In genomic region chr4:161457311-161457710, GRCh38 we compare ENCODE assay signal across 21 cellular contexts.
DNase-seq lines count a peak whose midpoint lies in the region; ATAC-seq and TF ChIP-seq lines count a peak whose summit lies in the region.
"Had no signal": no experiment of that assay in that cellular context is flagged by ENCODE, and none has a peak within 500 bp of the region (broad histone marks: within the 10 kb centered on the region; RNA-seq: fewer than 3 reads in every experiment).

No MANE protein-coding gene starts in this region.

- CTCF ChIA-PET in OCI-LY7 (lab: Charles Lee; ENCODE audit: unreplicated experiment): no interaction called here

- peak; percentile 4 for DNase-seq in AG10803 (ENCODE audit: low read depth)
- DNase-seq in adipocyte (ENCODE audit: low read depth): peak; percentile 7
- DNase-seq in astrocyte of the hippocampus (ENCODE audit: low read depth, low spot score): peak; percentile 72
- DNase-seq in myocyte (ENCODE audit: low read depth): peak; percentile 27
- no peak for DNase-seq in MV-4-11 (lab: John Stamatoyannopoulos, UW)
- DNase-seq in foreskin fibroblast: no peak
- no peak for DNase-seq in OCI-LY7 (ENCODE audit: low spot score)
- DNase-seq: AML-193; BE2C; CD4-positive, alpha-beta T cell; CD8-positive, alpha-beta memory T cell; DMS 273 treated with DMSO at 0.1 percent for 48 hours; DMS79; EL; GF-D8; GM23248; H7; HCEC 1CT had no signal

- POLR2A ChIA-PET in OCI-LY7 (lab: Charles Lee): no interaction called here

- H3K9me3 ChIP-seq in adipocyte (ENCODE audit: control insufficient read depth, low read length): no peaks in the 10 kb centered on the region
- H3K9me3 ChIP-seq in OCI-LY7 (ENCODE audit: low read length): no peaks in the 10 kb centered on the region
- H3K9me3 ChIP-seq: BE2C; BLaER1 treated with 17β-estradiol and CSF1 and Interleukin-3, amounts not matched to agents 10 nM and 100 nM had no signal

- H3K79me2 ChIP-seq in OCI-LY7 (ENCODE audit: insufficient read depth, low read depth, low read length): no peaks in the 10 kb centered on the region

- ATAC-seq in HG03469 (IDR thresholded peaks at IDR 0.05; ENCODE audit: unreplicated experiment): no peak

- H3K36me3 ChIP-seq in adipocyte (ENCODE audit: control insufficient read depth, insufficient read depth, low read length, severe bottlenecking) (no peaks in the 10 kb centered on the region), OCI-LY7 (ENCODE audit: insufficient read depth, low read length) (no peaks in the 10 kb centered on the region)
- H3K36me3 ChIP-seq: BE2C; BLaER1 treated with 17β-estradiol and CSF1 and Interleukin-3, amounts not matched to agents 10 nM and 100 nM had no signal

- H3K4me1 ChIP-seq in adipocyte (ENCODE audit: control insufficient read depth, insufficient read depth, low read length) (no peaks in the 10 kb centered on the region), OCI-LY7 (ENCODE audit: insufficient read depth, low read length, poor library complexity, severe bottlenecking) (no peaks in the 10 kb centered on the region)
- H3K4me1 ChIP-seq: BE2C; BLaER1 treated with 17β-estradiol and CSF1 and Interleukin-3, amounts not matched to agents 10 nM and 100 nM had no signal

- H3K4me3 ChIP-seq in AG10803 (ENCODE audit: low read length) (no peak overlapping the region), adipocyte (ENCODE audit: low read length) (no peak overlapping the region), foreskin fibroblast (ENCODE audit: low read depth in 1 of 2, low read length in 2 of 2) (no peak overlapping the region), OCI-LY7 (ENCODE audit: low read depth, low read length, poor library complexity, severe bottlenecking) (no peak overlapping the region)
- H3K4me3 ChIP-seq: BLaER1 treated with 17β-estradiol and CSF1 and Interleukin-3, amounts not matched to agents 10 nM and 100 nM; GM23248 had no signal

- H3K9me2 ChIP-seq in OCI-LY7 (ENCODE audit: insufficient read depth, low read length): no peaks in the 10 kb centered on the region

- TF ChIP-seq CTCF in AG10803 (conservative IDR thresholded peaks at IDR 0.05; ENCODE audit: low read length) (no peak), foreskin fibroblast (IDR thresholded peaks at IDR 0.05; ENCODE audit: low read depth, low read length) (no peak), OCI-LY7 (conservative IDR thresholded peaks at IDR 0.05; ENCODE audit: low read length) (no peak)

- H2AFZ ChIP-seq in OCI-LY7 (ENCODE audit: low read length): no peak overlapping the region
- H2AFZ ChIP-seq: GM23248 had no signal

- H3K9ac ChIP-seq in adipocyte (ENCODE audit: low read length): no peak overlapping the region
- H3K9ac ChIP-seq: BLaER1 treated with 17β-estradiol and CSF1 and Interleukin-3, amounts not matched to agents 10 nM and 100 nM; GM23248 had no signal

- no peaks in the 10 kb centered on the region for H3K27me3 ChIP-seq in adipocyte (replicated peaks; ENCODE audit: control insufficient read depth, insufficient read depth, low read length)
- H3K27me3 ChIP-seq: BE2C; BLaER1 treated with 17β-estradiol and CSF1 and Interleukin-3, amounts not matched to agents 10 nM and 100 nM had no signal

- no peak overlapping the region for H3K27ac ChIP-seq in OCI-LY7 (ENCODE audit: low read depth, low read length, poor library complexity, severe bottlenecking)
- H3K27ac ChIP-seq: 22Rv1; BLaER1 treated with 17β-estradiol and CSF1 and Interleukin-3, amounts not matched to agents 10 nM and 100 nM; GM23248 had no signal

- H4K20me1 ChIP-seq in OCI-LY7 (ENCODE audit: insufficient read depth, low read length): no peaks in the 10 kb centered on the region
- H4K20me1 ChIP-seq: BLaER1 treated with 17β-estradiol and CSF1 and Interleukin-3, amounts not matched to agents 10 nM and 100 nM had no signal

- BruUV-seq in OCI-LY7 (replicated peaks; lab: Mats Ljungman, UMichigan): no TSS peak

- intact Hi-C loops in OCI-LY7 (cut with micrococcal nuclease; ENCODE audit: unreplicated experiment): no loop called here

- no peak overlapping the region for H3K4me2 ChIP-seq in OCI-LY7 (ENCODE audit: low read length)
- H3K4me2 ChIP-seq: BLaER1 treated with 17β-estradiol and CSF1 and Interleukin-3, amounts not matched to agents 10 nM and 100 nM had no signal

Comparison
In these comparisons a context has a peak if more than half of its experiments do, and no peak if none do; other contexts are left out.
1. DNase-seq: peak in AG10803 (single experiment), adipocyte (single experiment), astrocyte of the hippocampus (single experiment) and myocyte (single experiment); none in MV-4-11 (single experiment), foreskin fibroblast (0 of 2) and OCI-LY7 (single experiment).